Comparison of ENCODE assay signal across 7 cellular contexts in the genomic region with DNA sequence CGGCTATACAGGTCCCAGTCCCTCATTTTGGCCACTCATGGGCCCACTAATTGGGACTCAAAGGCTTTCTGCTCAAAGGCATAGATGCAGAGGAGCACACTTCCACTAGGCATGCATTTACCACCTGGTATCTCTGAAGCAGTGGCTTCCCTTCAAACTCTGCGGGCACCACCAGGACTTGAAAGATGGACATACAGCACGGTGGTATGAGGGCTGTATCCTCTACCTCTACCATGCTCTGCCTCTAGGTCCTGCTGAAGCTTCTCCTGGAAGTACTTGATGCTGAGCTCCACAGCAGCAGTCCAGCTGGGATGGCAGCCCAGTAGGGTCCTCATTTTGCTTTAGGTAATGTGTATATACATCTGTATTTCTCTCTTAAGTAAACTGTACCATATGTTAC.
"Had no signal": no experiment of that assay in that cellular context is flagged by ENCODE, and none has a peak within 500 bp of the region (broad histone marks: within the 10 kb centered on the region; RNA-seq: fewer than 3 reads in every experiment).

No MANE protein-coding gene starts in this region.

- H3K9me3 Mint-ChIP-seq: H9 had no signal

- H3K4me1 Mint-ChIP-seq: H9 had no signal

- H3K27ac ChIP-seq: GM23248 had no signal

- H3K27ac Mint-ChIP-seq: H9 had no signal

- H3K4me3 ChIP-seq: GM23248 had no signal

- DNase-seq: GM23248, H9, HCEC 1CT, IMR-90 had no signal

- FAIRE-seq: H1, H54, HTR-8/SVneo had no signal

- H3K4me3 Mint-ChIP-seq: H9 had no signal
